ENCODE assay signal across 16 cellular contexts in genomic region chr10:385571-386300, GRCh38.
"Had no signal": no experiment of that assay in that cellular context is flagged by ENCODE, and none has a peak within 500 bp of the region (broad histone marks: within the 10 kb centered on the region; RNA-seq: fewer than 3 reads in every experiment).

No MANE protein-coding gene starts in this region.

- H3K4me1 Mint-ChIP-seq: neural crest cell had no signal

- H3K9me3 Mint-ChIP-seq: neural crest cell had no signal

- DNase-seq: effector CD8-positive, alpha-beta T cell; heart left ventricle; hippocampal formation; kidney glomerular epithelial cell; mammary epithelial cell; mucosa of descending colon; naive thymus-derived CD8-positive, alpha-beta T cell; pancreas; right cardiac atrium; stimulated activated CD4-positive, alpha-beta T cell treated with anti-CD3 and anti-CD28 coated beads, Interleukin-2, amount 100 ng/mL, for 48 hours; stimulated activated naive CD8-positive, alpha-beta T cell treated with anti-CD3 and anti-CD28 coated beads, Interleukin-15, Interleukin-2, amounts not matched to agents 100 U/mL and 50 U/mL, for 24 hours; thyroid gland; upper lobe of left lung; uterus had no signal

- H3K4me3 Mint-ChIP-seq: naive thymus-derived CD8-positive, alpha-beta T cell; neural crest cell had no signal

- H3K27me3 Mint-ChIP-seq: progenitor cell of endocrine pancreas had no signal

- ATAC-seq: heart left ventricle; mucosa of descending colon; naive thymus-derived CD8-positive, alpha-beta T cell; right cardiac atrium; stimulated activated naive CD8-positive, alpha-beta T cell treated with anti-CD3 and anti-CD28 coated beads, Interleukin-15, Interleukin-2, amounts not matched to agents 100 U/mL and 50 U/mL, for 24 hours had no signal

- H3K27ac Mint-ChIP-seq: progenitor cell of endocrine pancreas had no signal
